Comparison of ENCODE assay signal across 1 cellular context in the genomic region with DNA sequence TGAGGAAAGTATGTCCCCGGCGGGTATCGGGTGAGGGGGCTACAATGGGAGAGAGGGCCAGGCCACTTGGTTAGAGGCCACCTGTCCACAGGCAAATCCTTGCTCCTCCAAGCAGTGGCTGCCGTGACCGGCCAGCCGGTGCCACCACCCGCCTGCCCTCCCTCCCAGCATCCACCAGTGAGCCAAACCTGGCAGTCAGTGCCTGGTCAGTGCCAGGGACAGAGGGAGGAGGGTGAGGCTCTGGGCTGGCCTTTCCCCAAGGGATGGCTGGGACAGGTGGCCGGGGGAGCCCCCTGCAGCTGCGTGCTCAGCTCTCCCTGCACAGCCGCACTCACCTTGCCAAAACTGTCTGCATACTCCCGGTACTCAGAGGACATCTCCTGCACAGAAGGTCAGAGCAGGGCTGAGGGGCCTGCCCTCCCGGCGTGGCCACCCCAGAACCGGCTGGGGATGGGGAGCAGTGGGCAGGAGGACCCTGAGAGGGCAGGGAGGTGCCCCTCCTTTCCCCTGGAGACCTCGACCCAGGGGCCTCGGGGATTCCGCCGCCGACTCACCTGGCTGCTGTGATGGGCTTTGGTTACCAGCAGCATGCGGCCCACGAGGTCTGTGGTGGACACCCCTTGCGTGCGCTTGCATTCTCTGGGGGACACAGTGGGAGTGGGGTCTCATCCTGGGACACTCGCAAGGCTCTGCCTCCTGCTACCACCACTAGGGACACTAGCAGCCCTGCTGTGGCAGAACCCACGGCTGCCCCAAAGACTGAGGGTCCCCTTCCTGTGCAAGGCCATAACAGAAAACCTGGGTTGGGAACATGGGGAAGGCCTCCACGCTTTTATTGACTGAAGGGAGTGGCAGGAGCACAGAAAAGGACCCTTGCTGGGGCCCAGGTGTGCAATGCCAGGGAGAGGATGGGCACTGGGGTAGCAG.
A peak's percentile ranks its signal among the peaks of the same experiment; 100 is the strongest.
TF ChIP-seq lines count a peak whose summit lies in the region.

No MANE protein-coding gene starts in this region.

TF ChIP-seq in HepG2, 621 proteins besides CTCF, POLR2A, EP300 and RAD21 (continued from another document):
- TF ChIP-seq ZNF652 (CRISPR knock-in tag; IDR thresholded peaks at IDR 0.05; ENCODE audit: borderline replicate concordance, low read depth), result no peak
- TF ChIP-seq ZNF773 (CRISPR knock-in tag; IDR thresholded peaks at IDR 0.05; ENCODE audit: borderline replicate concordance), result peak; percentile 41; the same call in 1 of the 2 replicates
- TF ChIP-seq ZNF746 (CRISPR knock-in tag; IDR thresholded peaks at IDR 0.05), result peak; percentile 28; the same call in 1 of the 2 replicates
- TF ChIP-seq, protein P1, sequence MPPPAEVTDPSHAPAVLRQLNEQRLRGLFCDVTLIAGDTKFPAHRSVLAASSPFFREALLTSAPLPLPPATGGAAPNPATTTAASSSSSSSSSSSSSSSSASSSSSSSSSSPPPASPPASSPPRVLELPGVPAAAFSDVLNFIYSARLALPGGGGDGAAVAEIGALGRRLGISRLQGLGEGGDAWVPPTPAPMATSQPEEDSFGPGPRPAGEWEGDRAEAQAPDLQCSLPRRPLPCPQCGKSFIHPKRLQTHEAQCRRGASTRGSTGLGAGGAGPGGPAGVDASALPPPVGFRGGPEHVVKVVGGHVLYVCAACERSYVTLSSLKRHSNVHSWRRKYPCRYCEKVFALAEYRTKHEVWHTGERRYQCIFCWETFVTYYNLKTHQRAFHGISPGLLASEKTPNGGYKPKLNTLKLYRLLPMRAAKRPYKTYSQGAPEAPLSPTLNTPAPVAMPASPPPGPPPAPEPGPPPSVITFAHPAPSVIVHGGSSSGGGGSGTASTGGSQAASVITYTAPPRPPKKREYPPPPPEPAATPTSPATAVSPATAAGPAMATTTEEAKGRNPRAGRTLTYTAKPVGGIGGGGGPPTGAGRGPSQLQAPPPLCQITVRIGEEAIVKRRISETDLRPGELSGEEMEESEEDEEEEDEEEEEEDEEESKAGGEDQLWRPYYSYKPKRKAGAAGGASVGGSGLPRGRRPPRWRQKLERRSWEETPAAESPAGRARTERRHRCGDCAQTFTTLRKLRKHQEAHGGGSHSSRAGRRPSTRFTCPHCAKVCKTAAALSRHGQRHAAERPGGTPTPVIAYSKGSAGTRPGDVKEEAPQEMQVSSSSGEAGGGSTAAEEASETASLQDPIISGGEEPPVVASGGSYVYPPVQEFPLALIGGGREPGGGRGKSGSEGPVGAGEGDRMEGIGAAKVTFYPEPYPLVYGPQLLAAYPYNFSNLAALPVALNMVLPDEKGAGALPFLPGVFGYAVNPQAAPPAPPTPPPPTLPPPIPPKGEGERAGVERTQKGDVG (CRISPR knock-in tag; IDR thresholded peaks at IDR 0.05; ENCODE audit: borderline replicate concordance), result 0 out of 2 replicates have a peak, but pooled peaks have one; percentile 65
- TF ChIP-seq ZNF326 (CRISPR knock-in tag; IDR thresholded peaks at IDR 0.05; ENCODE audit: borderline replicate concordance), result 0 out of 2 replicates have a peak, but pooled peaks have one; percentile 28
- no peak for TF ChIP-seq HCFC1 (IDR thresholded peaks at IDR 0.05; ENCODE audit: low read depth, low read length)
- TF ChIP-seq ZSCAN31 (CRISPR knock-in tag; IDR thresholded peaks at IDR 0.05; ENCODE audit: low read depth), result no peak
- TF ChIP-seq MEF2D (CRISPR knock-in tag; IDR thresholded peaks at IDR 0.05), result peak; percentile 12; the same call in 1 of the 2 replicates
- TF ChIP-seq, protein P2, sequence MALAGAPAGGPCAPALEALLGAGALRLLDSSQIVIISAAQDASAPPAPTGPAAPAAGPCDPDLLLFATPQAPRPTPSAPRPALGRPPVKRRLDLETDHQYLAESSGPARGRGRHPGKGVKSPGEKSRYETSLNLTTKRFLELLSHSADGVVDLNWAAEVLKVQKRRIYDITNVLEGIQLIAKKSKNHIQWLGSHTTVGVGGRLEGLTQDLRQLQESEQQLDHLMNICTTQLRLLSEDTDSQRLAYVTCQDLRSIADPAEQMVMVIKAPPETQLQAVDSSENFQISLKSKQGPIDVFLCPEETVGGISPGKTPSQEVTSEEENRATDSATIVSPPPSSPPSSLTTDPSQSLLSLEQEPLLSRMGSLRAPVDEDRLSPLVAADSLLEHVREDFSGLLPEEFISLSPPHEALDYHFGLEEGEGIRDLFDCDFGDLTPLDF (CRISPR knock-in tag; IDR thresholded peaks at IDR 0.05), result no peak
- TF ChIP-seq RXRA (CRISPR knock-in tag; IDR thresholded peaks at IDR 0.05), result peak; percentile 27
- TF ChIP-seq, protein P3, sequence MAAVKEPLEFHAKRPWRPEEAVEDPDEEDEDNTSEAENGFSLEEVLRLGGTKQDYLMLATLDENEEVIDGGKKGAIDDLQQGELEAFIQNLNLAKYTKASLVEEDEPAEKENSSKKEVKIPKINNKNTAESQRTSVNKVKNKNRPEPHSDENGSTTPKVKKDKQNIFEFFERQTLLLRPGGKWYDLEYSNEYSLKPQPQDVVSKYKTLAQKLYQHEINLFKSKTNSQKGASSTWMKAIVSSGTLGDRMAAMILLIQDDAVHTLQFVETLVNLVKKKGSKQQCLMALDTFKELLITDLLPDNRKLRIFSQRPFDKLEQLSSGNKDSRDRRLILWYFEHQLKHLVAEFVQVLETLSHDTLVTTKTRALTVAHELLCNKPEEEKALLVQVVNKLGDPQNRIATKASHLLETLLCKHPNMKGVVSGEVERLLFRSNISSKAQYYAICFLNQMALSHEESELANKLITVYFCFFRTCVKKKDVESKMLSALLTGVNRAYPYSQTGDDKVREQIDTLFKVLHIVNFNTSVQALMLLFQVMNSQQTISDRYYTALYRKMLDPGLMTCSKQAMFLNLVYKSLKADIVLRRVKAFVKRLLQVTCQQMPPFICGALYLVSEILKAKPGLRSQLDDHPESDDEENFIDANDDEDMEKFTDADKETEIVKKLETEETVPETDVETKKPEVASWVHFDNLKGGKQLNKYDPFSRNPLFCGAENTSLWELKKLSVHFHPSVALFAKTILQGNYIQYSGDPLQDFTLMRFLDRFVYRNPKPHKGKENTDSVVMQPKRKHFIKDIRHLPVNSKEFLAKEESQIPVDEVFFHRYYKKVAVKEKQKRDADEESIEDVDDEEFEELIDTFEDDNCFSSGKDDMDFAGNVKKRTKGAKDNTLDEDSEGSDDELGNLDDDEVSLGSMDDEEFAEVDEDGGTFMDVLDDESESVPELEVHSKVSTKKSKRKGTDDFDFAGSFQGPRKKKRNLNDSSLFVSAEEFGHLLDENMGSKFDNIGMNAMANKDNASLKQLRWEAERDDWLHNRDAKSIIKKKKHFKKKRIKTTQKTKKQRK (IDR thresholded peaks at IDR 0.05; ENCODE audit: low read length), result no peak
- no peak for TF ChIP-seq ZFP36L2 (CRISPR knock-in tag; IDR thresholded peaks at IDR 0.05)
- TF ChIP-seq ZNF614 (CRISPR knock-in tag; IDR thresholded peaks at IDR 0.05; ENCODE audit: borderline replicate concordance), result no peak
- peak; percentile 64; the same call in 1 of the 2 replicates for TF ChIP-seq HIVEP1 (CRISPR knock-in tag; IDR thresholded peaks at IDR 0.05)
- TF ChIP-seq, protein P4, sequence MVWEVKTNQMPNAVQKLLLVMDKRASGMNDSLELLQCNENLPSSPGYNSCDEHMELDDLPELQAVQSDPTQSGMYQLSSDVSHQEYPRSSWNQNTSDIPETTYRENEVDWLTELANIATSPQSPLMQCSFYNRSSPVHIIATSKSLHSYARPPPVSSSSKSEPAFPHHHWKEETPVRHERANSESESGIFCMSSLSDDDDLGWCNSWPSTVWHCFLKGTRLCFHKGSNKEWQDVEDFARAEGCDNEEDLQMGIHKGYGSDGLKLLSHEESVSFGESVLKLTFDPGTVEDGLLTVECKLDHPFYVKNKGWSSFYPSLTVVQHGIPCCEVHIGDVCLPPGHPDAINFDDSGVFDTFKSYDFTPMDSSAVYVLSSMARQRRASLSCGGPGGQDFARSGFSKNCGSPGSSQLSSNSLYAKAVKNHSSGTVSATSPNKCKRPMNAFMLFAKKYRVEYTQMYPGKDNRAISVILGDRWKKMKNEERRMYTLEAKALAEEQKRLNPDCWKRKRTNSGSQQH (CRISPR knock-in tag; IDR thresholded peaks at IDR 0.05; ENCODE audit: low read depth), result no peak
- 0 out of 2 replicates have a peak, but pooled peaks have one; percentile 11 for TF ChIP-seq HOXA7 (CRISPR knock-in tag; IDR thresholded peaks at IDR 0.05)
- TF ChIP-seq XBP1 (CRISPR knock-in tag; IDR thresholded peaks at IDR 0.05), result no peak
- peak; percentile 10 for TF ChIP-seq POLR2AphosphoS5 (IDR thresholded peaks at IDR 0.05; ENCODE audit: low read depth, low read length)
- no peak for TF ChIP-seq SYNCRIP (IDR thresholded peaks at IDR 0.05; ENCODE audit: insufficient read depth, low read depth, low read length)
- TF ChIP-seq, protein P5, sequence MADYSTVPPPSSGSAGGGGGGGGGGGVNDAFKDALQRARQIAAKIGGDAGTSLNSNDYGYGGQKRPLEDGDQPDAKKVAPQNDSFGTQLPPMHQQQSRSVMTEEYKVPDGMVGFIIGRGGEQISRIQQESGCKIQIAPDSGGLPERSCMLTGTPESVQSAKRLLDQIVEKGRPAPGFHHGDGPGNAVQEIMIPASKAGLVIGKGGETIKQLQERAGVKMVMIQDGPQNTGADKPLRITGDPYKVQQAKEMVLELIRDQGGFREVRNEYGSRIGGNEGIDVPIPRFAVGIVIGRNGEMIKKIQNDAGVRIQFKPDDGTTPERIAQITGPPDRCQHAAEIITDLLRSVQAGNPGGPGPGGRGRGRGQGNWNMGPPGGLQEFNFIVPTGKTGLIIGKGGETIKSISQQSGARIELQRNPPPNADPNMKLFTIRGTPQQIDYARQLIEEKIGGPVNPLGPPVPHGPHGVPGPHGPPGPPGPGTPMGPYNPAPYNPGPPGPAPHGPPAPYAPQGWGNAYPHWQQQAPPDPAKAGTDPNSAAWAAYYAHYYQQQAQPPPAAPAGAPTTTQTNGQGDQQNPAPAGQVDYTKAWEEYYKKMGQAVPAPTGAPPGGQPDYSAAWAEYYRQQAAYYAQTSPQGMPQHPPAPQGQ (CRISPR knock-in tag; IDR thresholded peaks at IDR 0.05; ENCODE audit: borderline replicate concordance), result no peak
- 0 out of 2 replicates have a peak, but pooled peaks have one; percentile 12 for TF ChIP-seq ZNF143 (CRISPR knock-in tag; IDR thresholded peaks at IDR 0.05)
- peak; percentile 82 for TF ChIP-seq AGO2 (optimal IDR thresholded peaks at IDR 0.05; ENCODE audit: low read depth, low read length)
- TF ChIP-seq, protein P6, sequence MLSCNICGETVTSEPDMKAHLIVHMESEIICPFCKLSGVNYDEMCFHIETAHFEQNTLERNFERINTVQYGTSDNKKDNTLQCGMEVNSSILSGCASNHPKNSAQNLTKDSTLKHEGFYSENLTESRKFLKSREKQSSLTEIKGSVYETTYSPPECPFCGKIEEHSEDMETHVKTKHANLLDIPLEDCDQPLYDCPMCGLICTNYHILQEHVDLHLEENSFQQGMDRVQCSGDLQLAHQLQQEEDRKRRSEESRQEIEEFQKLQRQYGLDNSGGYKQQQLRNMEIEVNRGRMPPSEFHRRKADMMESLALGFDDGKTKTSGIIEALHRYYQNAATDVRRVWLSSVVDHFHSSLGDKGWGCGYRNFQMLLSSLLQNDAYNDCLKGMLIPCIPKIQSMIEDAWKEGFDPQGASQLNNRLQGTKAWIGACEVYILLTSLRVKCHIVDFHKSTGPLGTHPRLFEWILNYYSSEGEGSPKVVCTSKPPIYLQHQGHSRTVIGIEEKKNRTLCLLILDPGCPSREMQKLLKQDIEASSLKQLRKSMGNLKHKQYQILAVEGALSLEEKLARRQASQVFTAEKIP (CRISPR knock-in tag; IDR thresholded peaks at IDR 0.05; ENCODE audit: borderline replicate concordance), result no peak
- TF ChIP-seq SNAI1 (CRISPR knock-in tag; IDR thresholded peaks at IDR 0.05; ENCODE audit: borderline replicate concordance), result no peak
- TF ChIP-seq RBFOX2 (IDR thresholded peaks at IDR 0.05; ENCODE audit: low read depth, low read length), result peak; percentile 65
